In the genomic region with DNA sequence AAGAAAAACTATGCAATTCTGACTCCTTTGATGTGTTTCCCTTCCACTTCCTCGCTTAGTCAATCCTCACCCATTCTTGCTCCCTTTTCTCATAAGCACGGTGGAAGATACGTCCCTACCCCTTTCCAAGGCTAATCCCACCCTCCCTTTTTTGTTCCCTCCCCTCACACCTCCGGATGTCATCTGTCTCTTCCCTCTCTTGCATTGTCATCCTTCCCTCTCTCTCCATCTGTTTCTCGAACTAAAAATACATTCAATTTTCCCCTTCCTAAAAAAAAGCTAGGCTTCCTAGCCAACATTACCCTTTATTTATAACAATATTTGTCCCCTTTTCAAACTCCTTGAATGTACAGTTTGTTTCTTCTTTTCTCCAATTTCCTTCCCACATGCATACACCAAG, we compare ENCODE assay signal across 15 cellular contexts.
"Had no signal": no experiment of that assay in that cellular context is flagged by ENCODE, and none has a peak within 500 bp of the region (broad histone marks: within the 10 kb centered on the region; RNA-seq: fewer than 3 reads in every experiment).

No MANE protein-coding gene starts in this region.

- H3K27me3 ChIP-seq: gastrocnemius medialis, sigmoid colon had no signal

- H2AFZ ChIP-seq: parathyroid adenoma had no signal

- H3K4me1 Mint-ChIP-seq: mesothelial cell of epicardium had no signal

- H3K27ac Mint-ChIP-seq: activated CD4-positive, alpha-beta memory T cell treated with anti-CD3 and anti-CD28 coated beads, Interleukin-2, amount 10 ng/mL, durations not matched to agents 7 days and 5 days; activated T-cell treated with anti-CD3 and anti-CD28 coated beads, Interleukin-2, amount 50 U/mL, for 24 hours; mesothelial cell of epicardium; T-helper 17 cell had no signal

- DNase-seq: activated CD4-positive, alpha-beta memory T cell treated with anti-CD3 and anti-CD28 coated beads, Interleukin-2, amount 10 ng/mL, durations not matched to agents 7 days and 5 days; activated effector memory CD4-positive, alpha-beta T cell treated with Interleukin-2 at 50 U/mL for 16 hours; activated T-cell treated with anti-CD3 and anti-CD28 coated beads, Interleukin-2, amount 50 U/mL, for 24 hours; aorta; erythroblast; gastrocnemius medialis; sigmoid colon; stimulated activated CD4-positive, alpha-beta T cell treated with anti-CD3 and anti-CD28 coated beads, Interleukin-12 subunit alpha, Interleukin-12 subunit beta, amount 100 ng/mL, for 4 hours; stimulated activated CD4-positive, alpha-beta T cell treated with anti-CD3 and anti-CD28 coated beads, Interleukin-2, amount 100 ng/mL, for 24 hours; T-helper 17 cell; WERI-Rb-1 had no signal

- H3K4me3 Mint-ChIP-seq: activated CD4-positive, alpha-beta memory T cell treated with anti-CD3 and anti-CD28 coated beads, Interleukin-2, amount 10 ng/mL, durations not matched to agents 7 days and 5 days; activated T-cell treated with anti-CD3 and anti-CD28 coated beads, Interleukin-2, amount 50 U/mL, for 24 hours; mesothelial cell of epicardium; neural crest cell; T-helper 17 cell had no signal

- H3K79me2 ChIP-seq: parathyroid adenoma had no signal

- ATAC-seq: gastrocnemius medialis, T-helper 17 cell had no signal

- H3K36me3 Mint-ChIP-seq: mesothelial cell of epicardium had no signal

- H3K4me3 ChIP-seq: gastrocnemius medialis, lung, sigmoid colon had no signal

- H3K4me1 ChIP-seq: gastrocnemius medialis, parathyroid adenoma, sigmoid colon had no signal

- H3K36me3 ChIP-seq: gastrocnemius medialis, sigmoid colon, WERI-Rb-1 had no signal

- H3K9me3 Mint-ChIP-seq: activated T-cell treated with anti-CD3 and anti-CD28 coated beads, Interleukin-2, amount 50 U/mL, for 24 hours; neural crest cell had no signal

- H3K27me3 Mint-ChIP-seq: activated T-cell treated with anti-CD3 and anti-CD28 coated beads, Interleukin-2, amount 50 U/mL, for 24 hours; T-helper 17 cell had no signal

- H3K27ac ChIP-seq: gastrocnemius medialis, parathyroid adenoma, sigmoid colon, WERI-Rb-1 had no signal
